Comparison of ENCODE assay signal across 20 cellular contexts in the genomic region with DNA sequence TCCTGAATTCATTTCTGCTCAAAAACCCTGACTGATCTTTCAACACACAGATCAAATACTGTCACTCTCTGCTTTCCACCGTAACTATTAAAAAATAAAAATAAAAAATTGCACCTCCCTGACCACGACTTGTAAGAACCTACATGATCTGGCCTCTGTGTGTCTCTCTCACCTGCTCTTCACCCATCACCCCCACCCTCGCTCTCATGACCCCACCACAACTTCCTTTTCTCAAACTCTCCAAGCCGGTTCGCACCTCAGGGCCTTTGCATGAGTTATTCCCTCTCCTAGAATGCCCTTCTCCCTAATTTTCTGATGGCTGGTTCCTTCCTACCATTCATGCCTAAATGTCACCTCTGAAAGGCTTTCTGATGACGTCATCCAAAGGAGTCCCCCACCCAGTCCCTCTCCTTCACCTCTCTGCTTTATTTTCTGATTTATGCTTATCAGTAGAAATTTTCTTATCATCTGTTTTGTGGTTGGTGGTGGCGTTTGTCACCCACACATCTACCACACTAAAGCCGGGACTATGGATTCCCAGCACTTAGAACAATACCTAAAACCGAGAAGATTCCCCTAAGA. TPM values are rescaled to one million over a fixed set of nuclear protein-coding genes. Genes with fewer than 3 reads are reported as not detected.
"Had no signal": no experiment of that assay in that cellular context is flagged by ENCODE, and none has a peak within 500 bp of the region (broad histone marks: within the 10 kb centered on the region; RNA-seq: fewer than 3 reads in every experiment).

No MANE protein-coding gene starts in this region.

- DNase-seq: activated CD4-positive, alpha-beta T cell treated with anti-CD3 and anti-CD28 coated beads, Interleukin-2, amount 10 ng/mL, durations not matched to agents 7 days and 5 days; activated CD8-positive, alpha-beta T cell treated with anti-CD3 and anti-CD28 coated beads, Interleukin-2, amount 10 ng/mL, durations not matched to agents 7 days and 5 days; activated effector memory CD4-positive, alpha-beta T cell treated with Interleukin-2 at 50 U/mL for 16 hours; activated naive CD4-positive, alpha-beta T cell treated with anti-CD3 and anti-CD28 coated beads, Interleukin-2, amount 10 ng/mL, durations not matched to agents 7 days and 5 days; activated naive CD8-positive, alpha-beta T cell treated with anti-CD3 and anti-CD28 coated beads, Interleukin-2, amount 50 U/mL, for 24 hours; activated T-cell treated with anti-CD3 and anti-CD28 coated beads, Interleukin-2, amount 50 U/mL, for 4 hours; aorta; lower lobe of right lung; natural killer cell; retina; stimulated activated CD4-positive, alpha-beta T cell treated with anti-CD3 and anti-CD28 coated beads, Interleukin-12 subunit alpha, Interleukin-12 subunit beta, amount 100 ng/mL, for 4 hours; stimulated activated CD4-positive, alpha-beta T cell treated with anti-CD3 and anti-CD28 coated beads, Interleukin-1b, Interleukin-23, amount 100 ng/mL, for 48 hours; stimulated activated CD8-positive, alpha-beta memory T cell treated with anti-CD3 and anti-CD28 coated beads, Interleukin-4, amount 100 ng/mL, for 48 hours; stimulated activated naive CD8-positive, alpha-beta T cell treated with anti-CD3 and anti-CD28 coated beads, Interleukin-15, Interleukin-2, amounts not matched to agents 100 U/mL and 50 U/mL, for 24 hours; trophoblast cell had no signal

- H3K4me3 Mint-ChIP-seq: activated CD4-positive, alpha-beta T cell treated with anti-CD3 and anti-CD28 coated beads, Interleukin-2, amount 10 ng/mL, durations not matched to agents 7 days and 5 days; activated CD8-positive, alpha-beta T cell treated with anti-CD3 and anti-CD28 coated beads, Interleukin-2, amount 10 ng/mL, durations not matched to agents 7 days and 5 days; activated naive CD4-positive, alpha-beta T cell treated with anti-CD3 and anti-CD28 coated beads, Interleukin-2, amount 10 ng/mL, durations not matched to agents 7 days and 5 days; activated naive CD8-positive, alpha-beta T cell treated with anti-CD3 and anti-CD28 coated beads, Interleukin-2, amount 50 U/mL, for 24 hours; activated T-cell treated with anti-CD3 and anti-CD28 coated beads, Interleukin-2, amount 50 U/mL, for 4 hours; natural killer cell; T-helper 1 cell treated with Interleukin-12 subunit alpha and Interleukin-12 subunit beta and Interleukin-4 antibody, amounts not matched to agents 30 μg/mL and 1 μg/mL, for 36 hours had no signal

- H3K36me3 ChIP-seq: breast epithelium, lower lobe of right lung had no signal

- H3K27ac Mint-ChIP-seq: activated CD4-positive, alpha-beta T cell treated with anti-CD3 and anti-CD28 coated beads, Interleukin-2, amount 10 ng/mL, durations not matched to agents 7 days and 5 days; activated CD8-positive, alpha-beta T cell treated with anti-CD3 and anti-CD28 coated beads, Interleukin-2, amount 10 ng/mL, durations not matched to agents 7 days and 5 days; activated naive CD4-positive, alpha-beta T cell treated with anti-CD3 and anti-CD28 coated beads, Interleukin-2, amount 10 ng/mL, durations not matched to agents 7 days and 5 days; activated naive CD8-positive, alpha-beta T cell treated with anti-CD3 and anti-CD28 coated beads, Interleukin-2, amount 50 U/mL, for 24 hours; natural killer cell; T-helper 1 cell treated with Interleukin-12 subunit alpha and Interleukin-12 subunit beta and Interleukin-4 antibody, amounts not matched to agents 30 μg/mL and 1 μg/mL, for 36 hours had no signal

- H3K27ac ChIP-seq: breast epithelium, hepatocyte, lower lobe of right lung had no signal

- H3K9me3 Mint-ChIP-seq: activated CD4-positive, alpha-beta T cell treated with anti-CD3 and anti-CD28 coated beads, Interleukin-2, amount 10 ng/mL, durations not matched to agents 7 days and 5 days; activated naive CD4-positive, alpha-beta T cell treated with anti-CD3 and anti-CD28 coated beads, Interleukin-2, amount 10 ng/mL, durations not matched to agents 7 days and 5 days; activated naive CD8-positive, alpha-beta T cell treated with anti-CD3 and anti-CD28 coated beads, Interleukin-2, amount 50 U/mL, for 24 hours; activated T-cell treated with anti-CD3 and anti-CD28 coated beads, Interleukin-2, amount 50 U/mL, for 4 hours; natural killer cell; T-helper 1 cell treated with Interleukin-12 subunit alpha and Interleukin-12 subunit beta and Interleukin-4 antibody, amounts not matched to agents 30 μg/mL and 1 μg/mL, for 36 hours had no signal

- H3K4me3 ChIP-seq: breast epithelium, hepatocyte, lower lobe of right lung had no signal

- H2AFZ ChIP-seq: hepatocyte had no signal

- H3K4me1 Mint-ChIP-seq: activated CD4-positive, alpha-beta T cell treated with anti-CD3 and anti-CD28 coated beads, Interleukin-2, amount 10 ng/mL, durations not matched to agents 7 days and 5 days; activated naive CD4-positive, alpha-beta T cell treated with anti-CD3 and anti-CD28 coated beads, Interleukin-2, amount 10 ng/mL, durations not matched to agents 7 days and 5 days; activated naive CD8-positive, alpha-beta T cell treated with anti-CD3 and anti-CD28 coated beads, Interleukin-2, amount 50 U/mL, for 24 hours had no signal

- FAIRE-seq: islet of Langerhans had no signal

- H3K27me3 ChIP-seq: breast epithelium, hepatocyte had no signal

- H3K36me3 Mint-ChIP-seq: activated naive CD4-positive, alpha-beta T cell treated with anti-CD3 and anti-CD28 coated beads, Interleukin-2, amount 10 ng/mL, durations not matched to agents 7 days and 5 days; natural killer cell had no signal

- H3K4me1 ChIP-seq: breast epithelium, lower lobe of right lung had no signal

- H3K4me2 ChIP-seq: hepatocyte had no signal

- H3K9me3 ChIP-seq: breast epithelium, lower lobe of right lung had no signal

- ATAC-seq: activated CD4-positive, CD25-positive, alpha-beta regulatory T cell treated with anti-CD3 and anti-CD28 coated beads, Interleukin-2, amount 50 U/mL, for 24 hours; activated CD8-positive, alpha-beta T cell treated with anti-CD3 and anti-CD28 coated beads, Interleukin-2, amount 10 ng/mL, durations not matched to agents 7 days and 5 days; activated naive CD8-positive, alpha-beta T cell treated with anti-CD3 and anti-CD28 coated beads, Interleukin-2, amount 50 U/mL, for 24 hours; activated T-cell treated with anti-CD3 and anti-CD28 coated beads, Interleukin-2, amount 50 U/mL, for 4 hours; lower lobe of right lung; stimulated activated naive CD8-positive, alpha-beta T cell treated with anti-CD3 and anti-CD28 coated beads, Interleukin-15, Interleukin-2, amounts not matched to agents 100 U/mL and 50 U/mL, for 24 hours had no signal

RNA-seq across cellular contexts. Expression of gene CNKSR3, which starts 9.1 kb away (rescaled TPM):
- total RNA-seq: activated CD4-positive, alpha-beta T cell treated with anti-CD3 and anti-CD28 coated beads, Interleukin-2, amount 10 ng/mL, durations not matched to agents 7 days and 5 days; activated CD8-positive, alpha-beta T cell treated with anti-CD3 and anti-CD28 coated beads, Interleukin-2, amount 10 ng/mL, durations not matched to agents 7 days and 5 days had no signal
